In genomic region chr6:30418448-30418847, GRCh38 we compare ENCODE assay signal across 23 cellular contexts.
DNase-seq lines count a peak whose midpoint lies in the region; ATAC-seq, FAIRE-seq and TF ChIP-seq lines count a peak whose summit lies in the region.
"Had no signal": no experiment of that assay in that cellular context is flagged by ENCODE, and none has a peak within 500 bp of the region (broad histone marks: within the 10 kb centered on the region; RNA-seq: fewer than 3 reads in every experiment).

No MANE protein-coding gene starts in this region.

- no peak overlapping the region for H2AFZ ChIP-seq in HepG2 (ENCODE audit: low read length)
- no peak overlapping the region for H2AFZ ChIP-seq in osteoblast (ENCODE audit: low read length)

- DNase-seq in activated naive CD8-positive, alpha-beta T cell treated with anti-CD3 and anti-CD28 coated beads, Interleukin-2, amount 50 U/mL, for 24 hours = no peak
- no peak for DNase-seq in activated naive CD8-positive, alpha-beta T cell treated with anti-CD3 and anti-CD28 coated beads for 36 hours
- DNase-seq in HepG2 (ENCODE audit: low spot score) (no peak), osteoblast (ENCODE audit: insufficient read length, low spot score, missing footprints) (peak; percentile 48), aorta (no peak), transverse colon (no peak)
- DNase-seq in activated CD4-positive, alpha-beta T cell treated with anti-CD3 and anti-CD28 coated beads, Interleukin-2, amount 10 ng/mL, durations not matched to agents 7 days and 5 days = no peak
- DNase-seq in activated naive CD4-positive, alpha-beta T cell treated with anti-CD3 and anti-CD28 coated beads, Interleukin-2, amount 10 ng/mL, durations not matched to agents 7 days and 5 days = no peak
- DNase-seq: AML-193; Caco-2; Calu3; CD4-positive, alpha-beta T cell; CD8-positive, alpha-beta T cell; DMS79 treated with DMSO at 0.1 percent for 48 hours; GF-D8 had no signal

- H3K27ac Mint-ChIP-seq in activated naive CD8-positive, alpha-beta T cell treated with anti-CD3 and anti-CD28 coated beads, Interleukin-2, amount 50 U/mL, for 24 hours = no peak overlapping the region
- H3K27ac Mint-ChIP-seq in activated naive CD8-positive, alpha-beta T cell treated with anti-CD3 and anti-CD28 coated beads for 36 hours = no peak overlapping the region
- H3K27ac Mint-ChIP-seq in activated CD4-positive, alpha-beta T cell treated with anti-CD3 and anti-CD28 coated beads, Interleukin-2, amount 10 ng/mL, durations not matched to agents 7 days and 5 days = no peak overlapping the region
- H3K27ac Mint-ChIP-seq in activated naive CD4-positive, alpha-beta T cell treated with anti-CD3 and anti-CD28 coated beads, Interleukin-2, amount 10 ng/mL, durations not matched to agents 7 days and 5 days = no peak overlapping the region
- H3K27ac Mint-ChIP-seq: B cell; CD4-positive, alpha-beta T cell; CD8-positive, alpha-beta T cell had no signal

- intact Hi-C loops in HepG2 (cut with micrococcal nuclease; ENCODE audit: unreplicated experiment) = loop anchor here (5.0 kb wide), 1 partner anchor 796 kb away; no protein-coding TSS in a partner anchor
- intact Hi-C loops in aorta (cut with DNase I) = no loop called here
- intact Hi-C loops in transverse colon (cut with DNase I; ENCODE audit: low total_unique reads) = no loop called here

- no peaks in the 10 kb centered on the region for H3K36me3 Mint-ChIP-seq in activated naive CD8-positive, alpha-beta T cell treated with anti-CD3 and anti-CD28 coated beads, Interleukin-2, amount 50 U/mL, for 24 hours (ENCODE audit: low read depth)
- no peaks in the 10 kb centered on the region for H3K36me3 Mint-ChIP-seq in activated naive CD8-positive, alpha-beta T cell treated with anti-CD3 and anti-CD28 coated beads for 36 hours
- H3K36me3 Mint-ChIP-seq in activated CD4-positive, alpha-beta T cell treated with anti-CD3 and anti-CD28 coated beads, Interleukin-2, amount 10 ng/mL, durations not matched to agents 7 days and 5 days (ENCODE audit: low read depth) = no peaks in the 10 kb centered on the region
- H3K36me3 Mint-ChIP-seq in activated naive CD4-positive, alpha-beta T cell treated with anti-CD3 and anti-CD28 coated beads, Interleukin-2, amount 10 ng/mL, durations not matched to agents 7 days and 5 days = no peaks in the 10 kb centered on the region
- H3K36me3 Mint-ChIP-seq: CD8-positive, alpha-beta T cell had no signal

- peaks cover 12 to 36% of the 10 kb centered on the region in 2 experiments for H3K27me3 ChIP-seq in HepG2 (ENCODE audit: control insufficient read depth in 1 of 2, insufficient read depth in 2 of 2, low read length in 2 of 2)
- H3K27me3 ChIP-seq in osteoblast (ENCODE audit: insufficient read depth, low read length) = peaks cover 33% of the 10 kb centered on the region
- H3K27me3 ChIP-seq in aorta (ENCODE audit: control insufficient read depth in 1 of 2, insufficient read depth in 2 of 2, low read length in 1 of 2) = no peaks in the 10 kb centered on the region
- peaks cover 52% of the 10 kb centered on the region for H3K27me3 ChIP-seq in transverse colon

- TF ChIP-seq POLR2A in HepG2 (IDR thresholded peaks at IDR 0.05; ENCODE audit: insufficient read depth in 1 of 2, low read depth in 2 of 2, low read length in 2 of 2) (no peak), transverse colon (IDR thresholded peaks at IDR 0.05) (no peak)

- H3K4me3 ChIP-seq in HepG2 (replicated peaks in 1 of 3; ENCODE audit: insufficient read depth in 1 of 3, low read depth in 2 of 3, low read length in 3 of 3) (no peak overlapping the region), osteoblast (ENCODE audit: insufficient read depth, low read length) (no peak overlapping the region), aorta (ENCODE audit: low read length in 2 of 2) (no peak overlapping the region), transverse colon (no peak overlapping the region)
- H3K4me3 ChIP-seq: A549; BLaER1 treated with 17β-estradiol and CSF1 and Interleukin-3, amounts not matched to agents 10 nM and 100 nM had no signal

- TF ChIP-seq RAD21 in HepG2 (CRISPR knock-in tag; IDR thresholded peaks at IDR 0.05) = no peak

- TF ChIP-seq CTCF in HepG2 (CRISPR knock-in tag; IDR thresholded peaks at IDR 0.05) = no peak
- no peak for TF ChIP-seq CTCF in osteoblast (IDR thresholded peaks at IDR 0.05; ENCODE audit: extremely low read depth, low read depth, low read length)
- TF ChIP-seq CTCF in transverse colon (IDR thresholded peaks at IDR 0.05) = no peak

- POLR2A ChIA-PET in HepG2 (lab: Yijun Ruan, JAX) = no interaction called here
- POLR2A ChIA-PET in activated CD4-positive, alpha-beta T cell treated with anti-CD3 and anti-CD28 coated beads, Interleukin-2, amount 10 ng/mL, durations not matched to agents 7 days and 5 days (lab: Charles Lee) = no interaction called here

- no TSS peak for BruUV-seq in HepG2 (replicated peaks; lab: Mats Ljungman, UMichigan)

- no peak overlapping the region for H3K9ac ChIP-seq in HepG2 (ENCODE audit: insufficient read depth, low read depth, low read length)
- H3K9ac ChIP-seq: BLaER1 treated with 17β-estradiol and CSF1 and Interleukin-3, amounts not matched to agents 10 nM and 100 nM had no signal

- no peaks in the 10 kb centered on the region for H3K9me3 Mint-ChIP-seq in activated naive CD8-positive, alpha-beta T cell treated with anti-CD3 and anti-CD28 coated beads, Interleukin-2, amount 50 U/mL, for 24 hours
- no peaks in the 10 kb centered on the region for H3K9me3 Mint-ChIP-seq in activated naive CD8-positive, alpha-beta T cell treated with anti-CD3 and anti-CD28 coated beads for 36 hours
- no peaks in the 10 kb centered on the region for H3K9me3 Mint-ChIP-seq in activated CD4-positive, alpha-beta T cell treated with anti-CD3 and anti-CD28 coated beads, Interleukin-2, amount 10 ng/mL, durations not matched to agents 7 days and 5 days
- no peaks in the 10 kb centered on the region for H3K9me3 Mint-ChIP-seq in activated naive CD4-positive, alpha-beta T cell treated with anti-CD3 and anti-CD28 coated beads, Interleukin-2, amount 10 ng/mL, durations not matched to agents 7 days and 5 days
- H3K9me3 Mint-ChIP-seq: CD4-positive, alpha-beta T cell; CD8-positive, alpha-beta T cell had no signal

- CTCF ChIA-PET in HepG2 (lab: Yijun Ruan, JAX; ENCODE audit: low intra/inter-chr PET ratio, low total read pairs) = no interaction called here
- CTCF ChIA-PET in activated CD4-positive, alpha-beta T cell treated with anti-CD3 and anti-CD28 coated beads, Interleukin-2, amount 10 ng/mL, durations not matched to agents 7 days and 5 days (lab: Charles Lee) = no interaction called here
- CTCF ChIA-PET in activated naive CD4-positive, alpha-beta T cell treated with anti-CD3 and anti-CD28 coated beads, Interleukin-2, amount 10 ng/mL, durations not matched to agents 7 days and 5 days (lab: Charles Lee) = no interaction called here

- ATAC-seq in activated naive CD8-positive, alpha-beta T cell treated with anti-CD3 and anti-CD28 coated beads, Interleukin-2, amount 50 U/mL, for 24 hours = peak; percentile 20
- ATAC-seq in HepG2 (peak; percentile 42), aorta (ENCODE audit: low FRiP score) (peak; percentile 36)
- ATAC-seq: CD8-positive, alpha-beta T cell had no signal

- FAIRE-seq in HepG2 (lab: Jason Lieb, UNC) = no peak
- FAIRE-seq: A549, D721Med, G401.6, GM12891 had no signal

- H3K4me3 Mint-ChIP-seq in activated naive CD8-positive, alpha-beta T cell treated with anti-CD3 and anti-CD28 coated beads, Interleukin-2, amount 50 U/mL, for 24 hours = no peak overlapping the region
- no peak overlapping the region for H3K4me3 Mint-ChIP-seq in activated naive CD8-positive, alpha-beta T cell treated with anti-CD3 and anti-CD28 coated beads for 36 hours
- H3K4me3 Mint-ChIP-seq in activated CD4-positive, alpha-beta T cell treated with anti-CD3 and anti-CD28 coated beads, Interleukin-2, amount 10 ng/mL, durations not matched to agents 7 days and 5 days = no peak overlapping the region
- H3K4me3 Mint-ChIP-seq in activated naive CD4-positive, alpha-beta T cell treated with anti-CD3 and anti-CD28 coated beads, Interleukin-2, amount 10 ng/mL, durations not matched to agents 7 days and 5 days = no peak overlapping the region
- H3K4me3 Mint-ChIP-seq: B cell; CD4-positive, alpha-beta T cell; CD8-positive, alpha-beta T cell had no signal

- no peak overlapping the region for H3K4me2 ChIP-seq in HepG2 (ENCODE audit: low read depth, low read length)
- H3K4me2 ChIP-seq in osteoblast (ENCODE audit: insufficient read depth, low read length) = no peak overlapping the region
- H3K4me2 ChIP-seq: A549 had no signal

- 10% methylated on average over 13 of the region's 13 CpGs for WGBS in HepG2 (ENCODE audit: low lambda C conversion rate)
- WGBS in aorta, 2 donors = 71 to 75% methylated on average over 11 to 13 of the region's 13 CpGs
- WGBS in transverse colon (ENCODE audit: low coverage in 1 of 2), 2 donors = 69 to 100% methylated on average over 1 to 10 of the region's 13 CpGs

- in situ Hi-C loops in HepG2 (cut with HindIII; ENCODE audit: extremely low pct_ligation_motif_present, low pct_unique_long_range_greater_than_20kb) (no loop called here), transverse colon (cut with MboI; ENCODE audit: low pct_ligation_motif_present in 1 of 4, low pct_unique_long_range_greater_than_20kb in 1 of 4, low sequenced_read_pairs in 3 of 4) (loop anchor here in 1 of 4 donors (25.0 kb wide), 1 partner anchor 181 kb away; no protein-coding TSS in a partner anchor)

- H3K79me2 ChIP-seq in HepG2 (ENCODE audit: insufficient read depth, low read length) (no peaks in the 10 kb centered on the region), osteoblast (ENCODE audit: insufficient read depth, low read length) (no peaks in the 10 kb centered on the region)

- no peaks in the 10 kb centered on the region for H3K4me1 Mint-ChIP-seq in activated naive CD8-positive, alpha-beta T cell treated with anti-CD3 and anti-CD28 coated beads, Interleukin-2, amount 50 U/mL, for 24 hours
- no peaks in the 10 kb centered on the region for H3K4me1 Mint-ChIP-seq in activated naive CD8-positive, alpha-beta T cell treated with anti-CD3 and anti-CD28 coated beads for 36 hours
- H3K4me1 Mint-ChIP-seq in activated CD4-positive, alpha-beta T cell treated with anti-CD3 and anti-CD28 coated beads, Interleukin-2, amount 10 ng/mL, durations not matched to agents 7 days and 5 days = peaks cover 2% of the 10 kb centered on the region
- H3K4me1 Mint-ChIP-seq in activated naive CD4-positive, alpha-beta T cell treated with anti-CD3 and anti-CD28 coated beads, Interleukin-2, amount 10 ng/mL, durations not matched to agents 7 days and 5 days = peaks cover 2% of the 10 kb centered on the region
- H3K4me1 Mint-ChIP-seq: B cell had no signal

- no peak overlapping the region for H3K27ac ChIP-seq in HepG2 (ENCODE audit: extremely low read length, insufficient read depth, low read length)
- H3K27ac ChIP-seq in osteoblast (ENCODE audit: low read depth, low read length) = no peak overlapping the region
- H3K27ac ChIP-seq in aorta (ENCODE audit: low read depth in 1 of 2, low read length in 2 of 2) = no peak overlapping the region
- no peak overlapping the region for H3K27ac ChIP-seq in transverse colon
- H3K27ac ChIP-seq: 22Rv1; A549; BLaER1 treated with 17β-estradiol and CSF1 and Interleukin-3, amounts not matched to agents 10 nM and 100 nM; C4-2B had no signal

- TF ChIP-seq EP300 in HepG2 (IDR thresholded peaks at IDR 0.05; ENCODE audit: low read depth in 2 of 2, low read length in 2 of 2) = no peak
- no peak for TF ChIP-seq EP300 in HepG2 (CRISPR knock-in tag; IDR thresholded peaks at IDR 0.05; ENCODE audit: borderline replicate concordance)
- TF ChIP-seq EP300 in transverse colon (IDR thresholded peaks at IDR 0.05; ENCODE audit: low read depth) = no peak

- peaks cover 51% of the 10 kb centered on the region for H3K27me3 Mint-ChIP-seq in activated naive CD8-positive, alpha-beta T cell treated with anti-CD3 and anti-CD28 coated beads, Interleukin-2, amount 50 U/mL, for 24 hours
- H3K27me3 Mint-ChIP-seq in activated naive CD8-positive, alpha-beta T cell treated with anti-CD3 and anti-CD28 coated beads for 36 hours = peaks cover 50% of the 10 kb centered on the region
- H3K27me3 Mint-ChIP-seq in activated CD4-positive, alpha-beta T cell treated with anti-CD3 and anti-CD28 coated beads, Interleukin-2, amount 10 ng/mL, durations not matched to agents 7 days and 5 days = peaks cover 43% of the 10 kb centered on the region
- peaks cover 69% of the 10 kb centered on the region for H3K27me3 Mint-ChIP-seq in activated naive CD4-positive, alpha-beta T cell treated with anti-CD3 and anti-CD28 coated beads, Interleukin-2, amount 10 ng/mL, durations not matched to agents 7 days and 5 days

- no peaks in the 10 kb centered on the region for H3K4me1 ChIP-seq in HepG2 (ENCODE audit: insufficient read depth, low read length)
- H3K4me1 ChIP-seq in osteoblast (ENCODE audit: insufficient read depth, low read length) = no peaks in the 10 kb centered on the region
- no peaks in the 10 kb centered on the region for H3K4me1 ChIP-seq in aorta (ENCODE audit: control insufficient read depth in 1 of 2, insufficient read depth in 2 of 2, low read length in 2 of 2)
- no peaks in the 10 kb centered on the region for H3K4me1 ChIP-seq in transverse colon
- H3K4me1 ChIP-seq: A549, Caco-2 had no signal

- H4K20me1 ChIP-seq in HepG2 (ENCODE audit: insufficient read depth, low read length) (no peaks in the 10 kb centered on the region), osteoblast (ENCODE audit: insufficient read depth, low read length) (no peaks in the 10 kb centered on the region)

- H3K36me3 ChIP-seq in HepG2 (replicated peaks in 1 of 2; ENCODE audit: control insufficient read depth in 1 of 2, insufficient read depth in 2 of 2, low read length in 2 of 2) = no peaks in the 10 kb centered on the region
- H3K36me3 ChIP-seq in osteoblast (ENCODE audit: insufficient read depth, low read length) = no peaks in the 10 kb centered on the region
- no peaks in the 10 kb centered on the region for H3K36me3 ChIP-seq in aorta (ENCODE audit: control insufficient read depth in 1 of 2, insufficient read depth in 2 of 2, low read length in 1 of 2)
- no peaks in the 10 kb centered on the region for H3K36me3 ChIP-seq in transverse colon
- H3K36me3 ChIP-seq: BLaER1 treated with 17β-estradiol and CSF1 and Interleukin-3, amounts not matched to agents 10 nM and 100 nM had no signal

- no peaks in the 10 kb centered on the region for H3K9me3 ChIP-seq in HepG2 (ENCODE audit: low read length)
- no peaks in the 10 kb centered on the region for H3K9me3 ChIP-seq in osteoblast (ENCODE audit: low read depth, low read length)
- no peaks in the 10 kb centered on the region for H3K9me3 ChIP-seq in aorta (ENCODE audit: control insufficient read depth, low read length)
- H3K9me3 ChIP-seq in transverse colon = no peaks in the 10 kb centered on the region
- H3K9me3 ChIP-seq: A549, Caco-2 had no signal
